1 cellular context compared by ENCODE assay signal in genomic region chr19:37953125-37953524, GRCh38.
TF ChIP-seq lines count a peak whose summit lies in the region.

No MANE protein-coding gene starts in this region.

TF ChIP-seq in IMR-90, 13 proteins besides CTCF, POLR2A, EP300 and RAD21 (continued from another document):
- TF ChIP-seq FOS (IDR thresholded peaks at IDR 0.05; ENCODE audit: low read depth, low read length) (no peak), MAZ (IDR thresholded peaks at IDR 0.05; ENCODE audit: borderline replicate concordance, low read depth, low read length) (no peak), RFX5 (IDR thresholded peaks at IDR 0.05; ENCODE audit: low read depth, low read length) (no peak), MAFK (IDR thresholded peaks at IDR 0.05; ENCODE audit: low read depth, low read length) (no peak), SMC3 (IDR thresholded peaks at IDR 0.05; ENCODE audit: low read depth, low read length) (no peak), RCOR1 (IDR thresholded peaks at IDR 0.05; ENCODE audit: insufficient replicate concordance, low read length) (no peak), USF2 (IDR thresholded peaks at IDR 0.05; ENCODE audit: low read depth, low read length) (no peak)
